In genomic region chr12:119687879-119688278, GRCh38 we compare ENCODE assay signal across 26 cellular contexts.
"Had no signal": no experiment of that assay in that cellular context is flagged by ENCODE, and none has a peak within 500 bp of the region (broad histone marks: within the 10 kb centered on the region; RNA-seq: fewer than 3 reads in every experiment).

No MANE protein-coding gene starts in this region.

- H3K9me3 Mint-ChIP-seq: neural progenitor cell; stimulated activated naive B cell treated with anti-CD40 and anti-IgM and Interleukin-4, amounts not matched to agents 10 μg/mL and 1 μg/mL and 100 μg/mL, for 72 hours; stimulated activated naive CD8-positive, alpha-beta T cell treated with anti-CD3 and anti-CD28 coated beads, Interleukin-15, Interleukin-2, amounts not matched to agents 100 ng/mL and 50 ng/mL, for 24 hours had no signal

- H3K9ac ChIP-seq: neural progenitor cell had no signal

- H3K9me3 ChIP-seq: gastrocnemius medialis, heart left ventricle, left lung, ovary, psoas muscle, spleen, transverse colon, vagina had no signal

- H3K27ac ChIP-seq: epithelial cell of prostate, gastrocnemius medialis, heart left ventricle, hepatocyte, left lung, neural progenitor cell, ovary, psoas muscle, skin epidermis, vagina had no signal

- H3K36me3 ChIP-seq: gastrocnemius medialis, neural progenitor cell, ovary, transverse colon, vagina had no signal

- H3K27ac Mint-ChIP-seq: naive thymus-derived CD4-positive, alpha-beta T cell; neural progenitor cell; stimulated activated naive B cell treated with anti-CD40 and anti-IgM and Interleukin-4, amounts not matched to agents 10 μg/mL and 1 μg/mL and 100 μg/mL, for 72 hours; stimulated activated naive CD8-positive, alpha-beta T cell treated with anti-CD3 and anti-CD28 coated beads, Interleukin-15, Interleukin-2, amounts not matched to agents 100 ng/mL and 50 ng/mL, for 24 hours had no signal

- H3K4me2 ChIP-seq: hepatocyte, neural progenitor cell had no signal

- H3K79me2 ChIP-seq: hepatocyte had no signal

- H3K4me1 Mint-ChIP-seq: neural progenitor cell had no signal

- H3K27me3 Mint-ChIP-seq: naive thymus-derived CD4-positive, alpha-beta T cell; stimulated activated naive B cell treated with anti-CD40 and anti-IgM and Interleukin-4, amounts not matched to agents 10 μg/mL and 1 μg/mL and 100 μg/mL, for 72 hours; stimulated activated naive CD8-positive, alpha-beta T cell treated with anti-CD3 and anti-CD28 coated beads, Interleukin-15, Interleukin-2, amounts not matched to agents 100 ng/mL and 50 ng/mL, for 24 hours had no signal

- H3K27me3 ChIP-seq: gastrocnemius medialis, heart left ventricle, hepatocyte, left lung, neural progenitor cell, ovary, spleen, transverse colon, vagina had no signal

- ATAC-seq: esophagus mucosa; gastrocnemius medialis; left cardiac atrium; left lung; naive thymus-derived CD4-positive, alpha-beta T cell; psoas muscle; right cardiac atrium; stimulated activated naive B cell treated with anti-CD40 and anti-IgM and Interleukin-4, amounts not matched to agents 10 μg/mL and 1 μg/mL and 100 μg/mL, for 72 hours had no signal

- H2AFZ ChIP-seq: hepatocyte, neural progenitor cell had no signal

- H3K4me3 ChIP-seq: gastrocnemius medialis, heart left ventricle, hepatocyte, left lung, neural progenitor cell, ovary, psoas muscle, skin epidermis, spleen, transverse colon, vagina had no signal

- DNase-seq: cerebellar nuclear complex; cortex of kidney; effector CD4-positive, alpha-beta T cell; foreskin fibroblast; gastrocnemius medialis; heart left ventricle; left cardiac atrium; left lung; midbrain; naive thymus-derived CD4-positive, alpha-beta T cell; nucleus accumbens; ovary; posterior cingulate gyrus; psoas muscle; right cardiac atrium; spleen; stimulated activated CD4-positive, alpha-beta T cell treated with anti-CD3 and anti-CD28 coated beads, Interleukin-4, amount 100 ng/mL, for 4 hours; stimulated activated naive B cell treated with anti-CD40 and anti-IgM and Interleukin-4, amounts not matched to agents 10 μg/mL and 1 μg/mL and 100 μg/mL, for 72 hours; transverse colon had no signal

- H3K4me3 Mint-ChIP-seq: naive thymus-derived CD4-positive, alpha-beta T cell; neural progenitor cell; stimulated activated naive B cell treated with anti-CD40 and anti-IgM and Interleukin-4, amounts not matched to agents 10 μg/mL and 1 μg/mL and 100 μg/mL, for 72 hours; stimulated activated naive CD8-positive, alpha-beta T cell treated with anti-CD3 and anti-CD28 coated beads, Interleukin-15, Interleukin-2, amounts not matched to agents 100 ng/mL and 50 ng/mL, for 24 hours had no signal

- H3K4me1 ChIP-seq: neural progenitor cell had no signal
